In the genomic region with DNA sequence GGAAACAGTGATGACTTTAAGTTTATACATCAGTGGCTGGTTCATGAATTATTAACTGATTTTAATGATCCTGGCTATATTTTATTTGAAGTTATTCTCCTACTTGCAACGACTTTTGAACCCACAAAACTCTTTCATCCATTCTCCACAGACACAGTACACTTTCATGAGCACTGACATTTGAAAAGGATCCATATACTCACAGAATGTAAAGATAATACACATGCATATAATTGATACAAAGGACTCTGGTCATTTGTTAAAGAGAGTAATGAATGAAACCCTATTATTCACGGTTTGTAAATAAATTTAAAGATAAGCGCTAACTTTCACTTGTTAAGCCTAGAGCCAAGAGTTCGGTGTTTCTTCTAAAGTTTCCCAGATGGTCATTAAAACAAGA, we compare ENCODE assay signal across 17 cellular contexts. TPM values are rescaled to one million over a fixed set of nuclear protein-coding genes. Genes with fewer than 3 reads are reported as not detected.
"Had no signal": no experiment of that assay in that cellular context is flagged by ENCODE, and none has a peak within 500 bp of the region (broad histone marks: within the 10 kb centered on the region; RNA-seq: fewer than 3 reads in every experiment).

No MANE protein-coding gene starts in this region.

- H3K4me3 ChIP-seq: spleen had no signal

- ATAC-seq: activated CD8-positive, alpha-beta memory T cell treated with anti-CD3 and anti-CD28 coated beads, Interleukin-2, amount 10 ng/mL, durations not matched to agents 7 days and 5 days; activated naive CD4-positive, alpha-beta T cell treated with anti-CD3 and anti-CD28 coated beads, Interleukin-2, amount 50 U/mL, for 72 hours; esophagus mucosa; right cardiac atrium; stimulated activated naive B cell treated with anti-CD40 and anti-IgM and Interleukin-4, amounts not matched to agents 10 μg/mL and 1 μg/mL and 100 μg/mL, for 72 hours had no signal

- H3K4me3 Mint-ChIP-seq: activated CD8-positive, alpha-beta memory T cell treated with anti-CD3 and anti-CD28 coated beads, Interleukin-2, amount 10 ng/mL, durations not matched to agents 7 days and 5 days; activated T-cell treated with anti-CD3 and anti-CD28 coated beads, Interleukin-2, amount 50 U/mL, for 24 hours; dendritic cell treated with granulocyte-macrophage colony-stimulating factor and Interleukin-4, amounts not matched to agents 40 ng/mL and 50 ng/mL, for 4 days; stimulated activated naive B cell treated with anti-CD40 and anti-IgM and Interleukin-4, amounts not matched to agents 10 μg/mL and 1 μg/mL and 100 μg/mL, for 72 hours had no signal

- H3K79me2 ChIP-seq: parathyroid adenoma had no signal

- DNase-seq: activated CD4-positive, alpha-beta T cell treated with anti-CD3 and anti-CD28 coated beads, Interleukin-2, amount 50 U/mL, for 1 hour; activated CD8-positive, alpha-beta memory T cell treated with anti-CD3 and anti-CD28 coated beads, Interleukin-2, amount 10 ng/mL, durations not matched to agents 7 days and 5 days; activated effector memory CD4-positive, alpha-beta T cell treated with anti-CD3 and anti-CD28 coated beads, Interleukin-2, amount 50 U/mL, for 16 hours; activated T-cell treated with anti-CD3 and anti-CD28 coated beads, Interleukin-2, amount 50 U/mL, for 24 hours; amygdala; brain microvascular endothelial cell; mesenchymal stem cell; right cardiac atrium; spleen; stimulated activated CD4-positive, alpha-beta T cell treated with anti-CD3 and anti-CD28 coated beads, Interleukin-1b, Interleukin-23, amount 100 ng/mL, for 48 hours; stimulated activated naive B cell treated with anti-CD40 and anti-IgM and Interleukin-4, amounts not matched to agents 10 μg/mL and 1 μg/mL and 100 μg/mL, for 72 hours; T-helper 2 cell; trophoblast cell had no signal

- H3K27ac Mint-ChIP-seq: activated CD8-positive, alpha-beta memory T cell treated with anti-CD3 and anti-CD28 coated beads, Interleukin-2, amount 10 ng/mL, durations not matched to agents 7 days and 5 days; activated naive CD4-positive, alpha-beta T cell treated with anti-CD3 and anti-CD28 coated beads, Interleukin-2, amount 50 U/mL, for 72 hours; activated T-cell treated with anti-CD3 and anti-CD28 coated beads, Interleukin-2, amount 50 U/mL, for 24 hours; dendritic cell treated with granulocyte-macrophage colony-stimulating factor and Interleukin-4, amounts not matched to agents 40 ng/mL and 50 ng/mL, for 4 days; stimulated activated naive B cell treated with anti-CD40 and anti-IgM and Interleukin-4, amounts not matched to agents 10 μg/mL and 1 μg/mL and 100 μg/mL, for 72 hours had no signal

- H3K9me3 Mint-ChIP-seq: dendritic cell treated with granulocyte-macrophage colony-stimulating factor and Interleukin-4, amounts not matched to agents 40 ng/mL and 50 ng/mL, for 4 days had no signal

- H3K36me3 ChIP-seq: brain microvascular endothelial cell, spleen had no signal

- H3K9ac ChIP-seq: parathyroid adenoma had no signal

- H3K27ac ChIP-seq: brain microvascular endothelial cell, parathyroid adenoma, spleen had no signal

- H3K4me1 ChIP-seq: parathyroid adenoma had no signal

- H2AFZ ChIP-seq: parathyroid adenoma had no signal

- H3K9me3 ChIP-seq: spleen had no signal

RNA-seq across cellular contexts. Expression of a gene that starts 3.3 kb away (rescaled TPM):
- total RNA-seq: activated CD8-positive, alpha-beta memory T cell treated with anti-CD3 and anti-CD28 coated beads, Interleukin-2, amount 10 ng/mL, durations not matched to agents 7 days and 5 days; activated naive CD4-positive, alpha-beta T cell treated with anti-CD3 and anti-CD28 coated beads, Interleukin-2, amount 50 U/mL, for 72 hours; right cardiac atrium; spleen had no signal
